9 cellular contexts compared by ENCODE assay signal in genomic region chr20:13231031-13231752, GRCh38. TPM values are rescaled to one million over a fixed set of nuclear protein-coding genes. Genes with fewer than 3 reads are reported as not detected.
DNase-seq lines count a peak whose midpoint lies in the region; ATAC-seq and TF ChIP-seq lines count a peak whose summit lies in the region.
"Had no signal": no experiment of that assay in that cellular context is flagged by ENCODE, and none has a peak within 500 bp of the region (broad histone marks: within the 10 kb centered on the region; RNA-seq: fewer than 3 reads in every experiment).

No MANE protein-coding gene starts in this region.

- peak overlapping the region; percentile 85 for H3K27ac Mint-ChIP-seq in CD4-positive, alpha-beta T cell
- H3K27ac Mint-ChIP-seq in activated T-helper 2 cell treated with anti-CD3 and anti-CD28 coated beads, Interferon-gamma antibody, Interleukin-2, Interleukin-4, amounts not matched to agents 10 μg/mL and 5 μg/mL and 100 μg/mL, durations not matched to agents 14 hours and 24 hours and 36 hours: peak overlapping the region; percentile 94

- H3K9me3 Mint-ChIP-seq in CD4-positive, alpha-beta T cell: no peaks in the 10 kb centered on the region
- H3K9me3 Mint-ChIP-seq in activated T-helper 2 cell treated with anti-CD3 and anti-CD28 coated beads, Interferon-gamma antibody, Interleukin-2, Interleukin-4, amounts not matched to agents 10 μg/mL and 5 μg/mL and 100 μg/mL, durations not matched to agents 14 hours and 24 hours and 36 hours: peaks cover 15% of the 10 kb centered on the region

- CTCF ChIA-PET in CD4-positive, alpha-beta T cell (lab: Charles Lee): interaction anchor here (1.6 kb wide), 1 partner anchor 22 kb away, joined by 6 read pairs; no protein-coding TSS in a partner anchor

- no peaks in the 10 kb centered on the region for H3K9me3 ChIP-seq in CD4-positive, alpha-beta T cell (ENCODE audit: control insufficient read depth, low read length)

- H3K4me1 Mint-ChIP-seq in CD4-positive, alpha-beta T cell (ENCODE audit: low read depth): peaks cover 41% of the 10 kb centered on the region
- peaks cover 40% of the 10 kb centered on the region for H3K4me1 Mint-ChIP-seq in activated T-helper 2 cell treated with anti-CD3 and anti-CD28 coated beads, Interferon-gamma antibody, Interleukin-2, Interleukin-4, amounts not matched to agents 10 μg/mL and 5 μg/mL and 100 μg/mL, durations not matched to agents 14 hours and 24 hours and 36 hours (ENCODE audit: low read depth)

- intact Hi-C loops in CD4-positive, alpha-beta T cell (cut with DNase I, micrococcal nuclease): loop anchor here (2.0 to 10.0 kb wide), 2 partner anchors 16 to 554 kb away; partner anchors contain the start of genes ESF1 (in 1 of the 2) and NDUFAF5 (in 1 of the 2)
- intact Hi-C loops in activated T-helper 2 cell treated with anti-CD3 and anti-CD28 coated beads, Interferon-gamma antibody, Interleukin-2, Interleukin-4, amounts not matched to agents 10 μg/mL and 5 μg/mL and 100 μg/mL, durations not matched to agents 14 hours and 24 hours and 36 hours (cut with micrococcal nuclease): loop anchor here (1.0 kb wide), 1 partner anchor 31 kb away; no protein-coding TSS in a partner anchor

- TF ChIP-seq CTCF in CD4-positive, alpha-beta T cell (IDR thresholded peaks at IDR 0.05): no peak

- peak overlapping the region; percentile 49 for H3K4me3 Mint-ChIP-seq in CD4-positive, alpha-beta T cell
- peak overlapping the region; percentile 40 for H3K4me3 Mint-ChIP-seq in activated T-helper 2 cell treated with anti-CD3 and anti-CD28 coated beads, Interferon-gamma antibody, Interleukin-2, Interleukin-4, amounts not matched to agents 10 μg/mL and 5 μg/mL and 100 μg/mL, durations not matched to agents 14 hours and 24 hours and 36 hours (ENCODE audit: low read depth)

- peak in 8 of 10 experiments; percentile 11 to 57 (median 30) for DNase-seq in CD4-positive, alpha-beta T cell
- DNase-seq in MV-4-11 (lab: John Stamatoyannopoulos, UW): peak; percentile 17
- peak; percentile 68 for DNase-seq in activated T-helper 2 cell treated with anti-CD3 and anti-CD28 coated beads, Interferon-gamma antibody, Interleukin-2, Interleukin-4, amounts not matched to agents 10 μg/mL and 5 μg/mL and 100 μg/mL, durations not matched to agents 14 hours and 24 hours and 36 hours (ENCODE audit: low spot score)
- peak; percentile 45 to 62 for DNase-seq in lung microvascular endothelial cell (ENCODE audit: low read depth in 2 of 2)
- DNase-seq in LoVo (ENCODE audit: low spot score): no peak
- no peak for DNase-seq in epidermal melanocyte (ENCODE audit: insufficient read length, low spot score)

- H3K36me3 Mint-ChIP-seq in CD4-positive, alpha-beta T cell (ENCODE audit: low read depth): peaks cover 5% of the 10 kb centered on the region
- H3K36me3 Mint-ChIP-seq in activated T-helper 2 cell treated with anti-CD3 and anti-CD28 coated beads, Interferon-gamma antibody, Interleukin-2, Interleukin-4, amounts not matched to agents 10 μg/mL and 5 μg/mL and 100 μg/mL, durations not matched to agents 14 hours and 24 hours and 36 hours (ENCODE audit: low read depth): peaks cover 19% of the 10 kb centered on the region

- POLR2A ChIA-PET in CD4-positive, alpha-beta T cell (lab: Charles Lee): interaction anchor here (1.0 kb wide), 1 partner anchor 12 kb away, joined by 3 read pairs; no protein-coding TSS in a partner anchor

- ATAC-seq in CD4-positive, alpha-beta T cell (ENCODE audit: poor library complexity): peak; percentile 96
- ATAC-seq in GM21723 (IDR thresholded peaks at IDR 0.05; ENCODE audit: unreplicated experiment): no peak
- no peak for ATAC-seq in GM21619 (IDR thresholded peaks at IDR 0.05; ENCODE audit: unreplicated experiment)
- ATAC-seq: GM12878 had no signal

- peak overlapping the region; percentile 61 for H3K27ac ChIP-seq in CD4-positive, alpha-beta T cell (ENCODE audit: low read depth, low read length)

- H3K27me3 ChIP-seq in CD4-positive, alpha-beta T cell (ENCODE audit: control insufficient read depth, insufficient read depth, low read length): no peaks in the 10 kb centered on the region

- no peaks in the 10 kb centered on the region for H3K27me3 Mint-ChIP-seq in CD4-positive, alpha-beta T cell
- peaks cover 2% of the 10 kb centered on the region for H3K27me3 Mint-ChIP-seq in activated T-helper 2 cell treated with anti-CD3 and anti-CD28 coated beads, Interferon-gamma antibody, Interleukin-2, Interleukin-4, amounts not matched to agents 10 μg/mL and 5 μg/mL and 100 μg/mL, durations not matched to agents 14 hours and 24 hours and 36 hours (ENCODE audit: low read depth)

RNA-seq across cellular contexts. Expression of gene ISM1, which starts 10.1 kb away (rescaled TPM):
- total RNA-seq in CD4-positive, alpha-beta T cell: 1 to 10 TPM in 1 of 2 experiments, under 1 TPM in 1; 0.87 to 1.1 TPM
- 3.9 and 4.0 TPM in 2 replicates for total RNA-seq in activated T-helper 2 cell treated with anti-CD3 and anti-CD28 coated beads, Interferon-gamma antibody, Interleukin-2, Interleukin-4, amounts not matched to agents 10 μg/mL and 5 μg/mL and 100 μg/mL, durations not matched to agents 14 hours and 24 hours and 36 hours
- under 0.01 TPM in 1 of 2 replicates, not detected in the other for total RNA-seq in lung microvascular endothelial cell
- total RNA-seq: GM12878 had no signal

Comparison
In these comparisons a context has a peak if more than half of its experiments do, and no peak if none do; other contexts are left out.
1. DNase-seq: peak in CD4-positive, alpha-beta T cell (8 of 10), MV-4-11 (single experiment), activated T-helper 2 cell treated with anti-CD3 and anti-CD28 coated beads, Interferon-gamma antibody, Interleukin-2, Interleukin-4, amounts not matched to agents 10 μg/mL and 5 μg/mL and 100 μg/mL, durations not matched to agents 14 hours and 24 hours and 36 hours (single experiment) and lung microvascular endothelial cell (2 of 2); none in LoVo (single experiment) and epidermal melanocyte (single experiment).